11 cellular contexts compared by ENCODE assay signal in the genomic region with DNA sequence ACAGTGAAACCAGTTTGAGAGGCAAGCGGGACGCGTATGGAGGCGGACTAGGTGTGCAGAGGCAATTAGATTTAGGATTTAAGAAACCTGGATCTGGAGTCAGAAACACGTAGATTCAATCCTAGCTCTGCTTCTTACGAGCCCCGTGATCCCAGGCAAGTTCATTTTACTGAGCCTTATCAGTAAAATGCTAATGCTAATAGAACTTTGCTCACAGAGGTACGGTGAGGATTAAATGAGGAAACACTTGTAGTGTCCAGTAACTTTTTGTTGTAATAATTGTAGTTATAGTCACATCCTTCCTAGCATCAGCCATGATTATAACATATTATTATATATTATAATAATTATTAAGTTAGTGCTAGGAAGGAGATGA. TPM values are rescaled to one million over a fixed set of nuclear protein-coding genes. Genes with fewer than 3 reads are reported as not detected.
DNase-seq lines count a peak whose midpoint lies in the region; ATAC-seq, FAIRE-seq and TF ChIP-seq lines count a peak whose summit lies in the region.
"Had no signal": no experiment of that assay in that cellular context is flagged by ENCODE, and none has a peak within 500 bp of the region (broad histone marks: within the 10 kb centered on the region; RNA-seq: fewer than 3 reads in every experiment).

No MANE protein-coding gene starts in this region.

- peak overlapping the region; percentile 67 for H3K27ac Mint-ChIP-seq in endodermal cell
- H3K27ac Mint-ChIP-seq: B cell had no signal

- H3K27me3 ChIP-seq in cardiac muscle cell (peaks cover 19% of the 10 kb centered on the region), endodermal cell (ENCODE audit: control insufficient read depth, insufficient read depth, low read length, poor library complexity, severe bottlenecking) (peaks cover 27% of the 10 kb centered on the region), muscle layer of duodenum (ENCODE audit: low read depth, low read length) (no peaks in the 10 kb centered on the region)

- intact Hi-C loops in Right ventricle myocardium inferior (cut with DNase I) = no loop called here

- H3K4me1 ChIP-seq in cardiac muscle cell (ENCODE audit: low read depth) (no peaks in the 10 kb centered on the region), endodermal cell (ENCODE audit: control insufficient read depth, insufficient read depth, low read length) (peaks cover 6% of the 10 kb centered on the region), muscle layer of duodenum (ENCODE audit: control insufficient read depth in 1 of 2, insufficient read depth in 2 of 2, low read length in 2 of 2) (peaks cover 0 to 5% of the 10 kb centered on the region in 2 donors), urinary bladder (ENCODE audit: insufficient read depth) (no peaks in the 10 kb centered on the region)

- no peak overlapping the region for H3K9ac ChIP-seq in endodermal cell (ENCODE audit: extremely low read depth, low read length, poor library complexity, severe bottlenecking)

- ATAC-seq in Right ventricle myocardium inferior (no peak), GM21381 (IDR thresholded peaks at IDR 0.05; ENCODE audit: unreplicated experiment) (no peak)

- H3K27ac ChIP-seq in cardiac muscle cell (no peak overlapping the region), endodermal cell (ENCODE audit: low read depth, low read length) (no peak overlapping the region), muscle layer of duodenum (ENCODE audit: low read length) (peak overlapping the region; percentile 65), urinary bladder (ENCODE audit: low read depth) (no peak overlapping the region)

- H3K27me3 Mint-ChIP-seq in endodermal cell (ENCODE audit: insufficient read depth) = peaks cover 27% of the 10 kb centered on the region
- H3K27me3 Mint-ChIP-seq: B cell had no signal

- no peak for DNase-seq in cardiac muscle cell (ENCODE audit: low read depth in 1 of 2, low spot score in 1 of 2)
- DNase-seq in Right ventricle myocardium inferior (ENCODE audit: missing footprints) = no peak
- DNase-seq in endodermal cell = no peak
- no peak for DNase-seq in GF-D8 (lab: John Stamatoyannopoulos, UW)
- DNase-seq in D721Med (ENCODE audit: insufficient read length, low spot score) = no peak
- DNase-seq: activated CD8-positive, alpha-beta memory T cell treated with anti-CD3 and anti-CD28 coated beads for 24 hours had no signal

- peaks cover 5% of the 10 kb centered on the region for H3K4me1 Mint-ChIP-seq in endodermal cell

- H3K9me3 Mint-ChIP-seq in endodermal cell = no peaks in the 10 kb centered on the region

- 88 to 93% methylated on average over 7 to 8 of the region's 8 CpGs for WGBS in endodermal cell (ENCODE audit: insufficient coverage in 1 of 2, insufficient read length in 1 of 2), 2 experiments
- WGBS in urinary bladder = 41% methylated on average over 8 of the region's 8 CpGs

- H3K9me3 ChIP-seq in cardiac muscle cell (ENCODE audit: low read depth) (no peaks in the 10 kb centered on the region), endodermal cell (ENCODE audit: control insufficient read depth, low read length) (no peaks in the 10 kb centered on the region), muscle layer of duodenum (ENCODE audit: control insufficient read depth in 1 of 2, low read length in 2 of 2) (no peaks in the 10 kb centered on the region)

- H3K36me3 ChIP-seq in cardiac muscle cell = no peaks in the 10 kb centered on the region
- H3K36me3 ChIP-seq in endodermal cell (ENCODE audit: control insufficient read depth, insufficient read depth, low read length) = no peaks in the 10 kb centered on the region
- peaks cover 0 to 10% of the 10 kb centered on the region in 2 donors for H3K36me3 ChIP-seq in muscle layer of duodenum (ENCODE audit: control insufficient read depth in 1 of 2, insufficient read depth in 2 of 2, low read length in 2 of 2)
- no peaks in the 10 kb centered on the region for H3K36me3 ChIP-seq in urinary bladder (ENCODE audit: insufficient read depth)

- H3K4me3 ChIP-seq in cardiac muscle cell = peak overlapping the region; percentile 55
- peak overlapping the region; percentile 80 for H3K4me3 ChIP-seq in endodermal cell (ENCODE audit: low read length)
- peak overlapping the region; percentile 66 to 75 for H3K4me3 ChIP-seq in muscle layer of duodenum (ENCODE audit: low read depth in 1 of 2, low read length in 2 of 2)
- peak overlapping the region; percentile 37 for H3K4me3 ChIP-seq in urinary bladder (ENCODE audit: low read depth, low read length)

- H3K4me3 Mint-ChIP-seq in endodermal cell = peak overlapping the region; percentile 67
- H3K4me3 Mint-ChIP-seq: B cell had no signal

- no peak for TF ChIP-seq CTCF in cardiac muscle cell (IDR thresholded peaks at IDR 0.05; ENCODE audit: low read depth, low read length)
- no peak for TF ChIP-seq CTCF in endodermal cell (conservative IDR thresholded peaks at IDR 0.05)
- TF ChIP-seq CTCF in D721Med (IDR thresholded peaks at IDR 0.05; ENCODE audit: insufficient read depth, missing control alignments) = no peak

- FAIRE-seq in D721Med (lab: Jason Lieb, UNC) = no peak
- FAIRE-seq: endometrium had no signal

- H3K36me3 Mint-ChIP-seq in endodermal cell (ENCODE audit: low read depth) = peaks cover 3% of the 10 kb centered on the region

RNA-seq across cellular contexts. Expression of a gene that starts 21.2 kb away (rescaled TPM):
- total RNA-seq in cardiac muscle cell = 3.0 and 9.2 TPM in 2 replicates
- 2.3 and 5.7 TPM in 2 replicates for polyA plus RNA-seq in cardiac muscle cell
- 2.8 TPM for total RNA-seq in Right ventricle myocardium inferior
- total RNA-seq in endodermal cell = 1 to 10 TPM; 6.3 to 6.8 TPM
- polyA plus RNA-seq in endodermal cell (2013, experiment 1 of 2) = 2.0 TPM
- polyA plus RNA-seq in endodermal cell (2013, experiment 2 of 2) = 2.2 TPM
- 7.2 TPM for total RNA-seq in urinary bladder
- polyA plus RNA-seq in urinary bladder = 7.8 TPM

RNA-seq across cellular contexts. Expression of a gene that starts 23.5 kb away (rescaled TPM):
- total RNA-seq in cardiac muscle cell (17.1 and 21.7 TPM in 2 replicates), Right ventricle myocardium inferior (14.7 TPM), endodermal cell (10 to 100 TPM; 10.9 to 11.5 TPM), urinary bladder (5.8 TPM)
- polyA plus RNA-seq in cardiac muscle cell (28.6 and 34.0 TPM in 2 replicates), urinary bladder (30.1 TPM)
- polyA plus RNA-seq in endodermal cell (2013, experiment 1 of 2) = 15.1 TPM
- 13.3 TPM for polyA plus RNA-seq in endodermal cell (2013, experiment 2 of 2)

RNA-seq across cellular contexts. Expression of a gene that starts 59.3 kb away (rescaled TPM):
- 26.3 and 46.2 TPM in 2 replicates for total RNA-seq in cardiac muscle cell
- polyA plus RNA-seq in cardiac muscle cell = 59.6 and 67.5 TPM in 2 replicates
- total RNA-seq in Right ventricle myocardium inferior = 36.0 TPM
- 10 to 100 TPM; 39.0 to 42.9 TPM for total RNA-seq in endodermal cell
- polyA plus RNA-seq in endodermal cell (2013, experiment 1 of 2) = 46.7 TPM
- 38.9 TPM for polyA plus RNA-seq in endodermal cell (2013, experiment 2 of 2)
- 14.5 TPM for total RNA-seq in urinary bladder
- 27.8 TPM for polyA plus RNA-seq in urinary bladder
